15 cellular contexts compared by ENCODE assay signal in the genomic region with DNA sequence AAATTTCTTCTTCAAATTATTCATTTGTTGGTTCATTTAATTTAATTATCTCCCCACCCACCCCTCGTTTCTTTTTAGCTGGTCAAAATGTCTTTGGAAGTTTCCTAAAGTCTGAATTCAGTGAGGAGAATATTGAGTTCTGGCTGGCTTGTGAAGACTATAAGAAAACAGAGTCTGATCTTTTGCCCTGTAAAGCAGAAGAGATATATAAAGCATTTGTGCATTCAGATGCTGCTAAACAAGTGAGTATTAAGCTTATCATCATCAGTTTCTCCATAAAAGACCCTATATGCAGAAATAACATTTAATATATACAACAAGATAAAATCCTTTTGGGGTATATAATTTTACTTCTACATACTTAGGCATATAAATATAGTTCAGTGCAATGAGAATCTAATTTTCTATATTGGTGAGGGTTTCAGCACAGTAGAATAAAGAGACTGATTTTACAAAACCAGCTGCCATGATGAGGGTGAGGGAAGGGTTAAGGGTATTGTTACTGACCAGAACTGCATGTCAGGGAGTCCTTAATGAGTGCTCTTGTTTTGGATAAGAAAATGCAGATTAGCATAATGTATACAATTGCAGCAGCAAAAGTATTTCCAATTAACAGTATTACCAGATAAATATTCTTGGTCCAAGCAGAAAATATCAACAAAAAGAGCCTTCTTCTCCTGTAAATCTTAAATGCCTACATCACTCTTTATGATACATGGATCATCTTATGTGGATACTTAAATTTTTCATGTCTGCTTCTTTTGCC. TPM values are rescaled to one million over a fixed set of nuclear protein-coding genes. Genes with fewer than 3 reads are reported as not detected.
DNase-seq lines count a peak whose midpoint lies in the region; ATAC-seq, FAIRE-seq and TF ChIP-seq lines count a peak whose summit lies in the region.
"Had no signal": no experiment of that assay in that cellular context is flagged by ENCODE, and none has a peak within 500 bp of the region (broad histone marks: within the 10 kb centered on the region; RNA-seq: fewer than 3 reads in every experiment).

No MANE protein-coding gene starts in this region.

- H3K27me3 Mint-ChIP-seq in activated T-helper 2 cell treated with anti-CD3 and anti-CD28 coated beads, Interferon-gamma antibody, Interleukin-2, Interleukin-4, amounts not matched to agents 10 μg/mL and 5 μg/mL and 100 μg/mL, durations not matched to agents 14 hours and 24 hours and 36 hours (ENCODE audit: low read depth), result peaks cover 5% of the 10 kb centered on the region
- H3K27me3 Mint-ChIP-seq in naive B cell, result peaks cover 19 to 43% (median 23%) of the 10 kb centered on the region in 3 donors

- peaks cover 56% of the 10 kb centered on the region for H3K4me1 Mint-ChIP-seq in activated T-helper 2 cell treated with anti-CD3 and anti-CD28 coated beads, Interferon-gamma antibody, Interleukin-2, Interleukin-4, amounts not matched to agents 10 μg/mL and 5 μg/mL and 100 μg/mL, durations not matched to agents 14 hours and 24 hours and 36 hours (ENCODE audit: low read depth)
- peaks cover 7 to 12% (median 8%) of the 10 kb centered on the region in 3 donors for H3K4me1 Mint-ChIP-seq in naive B cell

- CTCF ChIA-PET in PC-9 (lab: Charles Lee), result interaction anchor here (1.1 kb wide), 1 partner anchor 101 kb away, joined by 3 read pairs; no protein-coding TSS in a partner anchor

- peaks cover 25% of the 10 kb centered on the region for H3K36me3 Mint-ChIP-seq in activated T-helper 2 cell treated with anti-CD3 and anti-CD28 coated beads, Interferon-gamma antibody, Interleukin-2, Interleukin-4, amounts not matched to agents 10 μg/mL and 5 μg/mL and 100 μg/mL, durations not matched to agents 14 hours and 24 hours and 36 hours (ENCODE audit: low read depth)
- peaks cover 0 to 6% of the 10 kb centered on the region in 2 donors for H3K36me3 Mint-ChIP-seq in naive B cell

- peak overlapping the region; percentile 27; the same call in 1 of the 2 replicates for H3K4me3 ChIP-seq in BLaER1
- peak overlapping the region; percentile 85 for H3K4me3 ChIP-seq in GM12865 (ENCODE audit: low read depth, low read length)
- peak overlapping the region in 1 of 2 donors; percentile 20 for H3K4me3 ChIP-seq in left lung
- H3K4me3 ChIP-seq in PC-9, result no peak overlapping the region

- H3K4me2 ChIP-seq in BLaER1, result no peak overlapping the region; the same call in 1 of the 2 replicates
- no peak overlapping the region for H3K4me2 ChIP-seq in PC-9

- no peaks in the 10 kb centered on the region for H3F3A ChIP-seq in PC-9 (ENCODE audit: insufficient read depth, low read depth)

- H3K27ac Mint-ChIP-seq in activated T-helper 2 cell treated with anti-CD3 and anti-CD28 coated beads, Interferon-gamma antibody, Interleukin-2, Interleukin-4, amounts not matched to agents 10 μg/mL and 5 μg/mL and 100 μg/mL, durations not matched to agents 14 hours and 24 hours and 36 hours, result no peak overlapping the region
- H3K27ac Mint-ChIP-seq in naive B cell, result peak overlapping the region; percentile 12 to 99 (median 19)

- H3K27me3 ChIP-seq in BLaER1, result no peaks in the 10 kb centered on the region
- H3K27me3 ChIP-seq in left lung, result no peaks in the 10 kb centered on the region
- H3K27me3 ChIP-seq in PC-9 (ENCODE audit: insufficient read depth, low read depth), result no peaks in the 10 kb centered on the region

- H3K4me1 ChIP-seq in BLaER1 (peaks cover 20% of the 10 kb centered on the region; the same call in 1 of the 2 replicates), left lung (peaks cover 3% of the 10 kb centered on the region in 2 donors), PC-9 (replicated peaks; ENCODE audit: insufficient read depth) (no peaks in the 10 kb centered on the region)

- no peaks in the 10 kb centered on the region for H3K79me2 ChIP-seq in PC-9 (ENCODE audit: low read depth)

- H3K27ac ChIP-seq in BLaER1 (no peak overlapping the region), left lung (no peak overlapping the region), PC-9 (no peak overlapping the region)
- H3K27ac ChIP-seq: C4-2B had no signal

- H2AFZ ChIP-seq in PC-9, result no peak overlapping the region

- H3K9me3 Mint-ChIP-seq in activated T-helper 2 cell treated with anti-CD3 and anti-CD28 coated beads, Interferon-gamma antibody, Interleukin-2, Interleukin-4, amounts not matched to agents 10 μg/mL and 5 μg/mL and 100 μg/mL, durations not matched to agents 14 hours and 24 hours and 36 hours, result no peaks in the 10 kb centered on the region
- H3K9me3 Mint-ChIP-seq in naive B cell, result no peaks in the 10 kb centered on the region

- no peaks in the 10 kb centered on the region for H3K9me3 ChIP-seq in BLaER1
- no peaks in the 10 kb centered on the region for H3K9me3 ChIP-seq in left lung
- H3K9me3 ChIP-seq in PC-9 (ENCODE audit: insufficient read depth, low read depth), result no peaks in the 10 kb centered on the region

- ATAC-seq in naive B cell (ENCODE audit: low read depth in 2 of 2) (no peak), left lung (no peak)

- POLR2A ChIA-PET in PC-9 (lab: Charles Lee; ENCODE audit: unreplicated experiment), result no interaction called here

- H3K9me2 ChIP-seq in PC-9 (ENCODE audit: insufficient read depth), result no peaks in the 10 kb centered on the region

- no peaks in the 10 kb centered on the region for H4K20me1 ChIP-seq in BLaER1
- no peaks in the 10 kb centered on the region for H4K20me1 ChIP-seq in PC-9 (ENCODE audit: insufficient read depth)

- H3K4me3 Mint-ChIP-seq in activated T-helper 2 cell treated with anti-CD3 and anti-CD28 coated beads, Interferon-gamma antibody, Interleukin-2, Interleukin-4, amounts not matched to agents 10 μg/mL and 5 μg/mL and 100 μg/mL, durations not matched to agents 14 hours and 24 hours and 36 hours (ENCODE audit: low read depth), result peak overlapping the region; percentile 75
- no peak overlapping the region for H3K4me3 Mint-ChIP-seq in naive B cell

- TF ChIP-seq POLR2A in H54 (IDR thresholded peaks at IDR 0.05; ENCODE audit: low read depth, low read length), result no peak

- no peak overlapping the region for H3K9ac ChIP-seq in BLaER1

- DNase-seq in GM12865 (ENCODE audit: low read depth) (no peak), naive B cell (no peak), left lung (no peak), PC-9 (no peak), NCI-H1417 treated with DMSO at 0.1 percent for 48 hours (lab: John Stamatoyannopoulos, UW) (no peak), H54 (ENCODE audit: insufficient read length, low spot score) (no peak)
- DNase-seq in activated T-helper 2 cell treated with anti-CD3 and anti-CD28 coated beads, Interferon-gamma antibody, Interleukin-2, Interleukin-4, amounts not matched to agents 10 μg/mL and 5 μg/mL and 100 μg/mL, durations not matched to agents 14 hours and 24 hours and 36 hours (ENCODE audit: low spot score), result no peak
- DNase-seq: activated gamma-delta T cell treated with Interleukin-2 at 50 U/mL for 16 hours, cerebellar nuclear complex, NCI-H446 treated with DMSO at 0.1 percent for 48 hours, Right ventricle myocardium superior had no signal

- TF ChIP-seq CTCF in GM12865 (IDR thresholded peaks at IDR 0.05; ENCODE audit: insufficient read depth, low read depth, low read length, missing control alignments), result no peak
- TF ChIP-seq CTCF in left lung (IDR thresholded peaks at IDR 0.05), result no peak
- no peak for TF ChIP-seq CTCF in PC-9 (conservative IDR thresholded peaks at IDR 0.05)

- BruUV-seq in PC-9 (replicated peaks; lab: Mats Ljungman, UMichigan), result no TSS peak

- H3K36me3 ChIP-seq in BLaER1 (no peaks in the 10 kb centered on the region), left lung (no peaks in the 10 kb centered on the region), PC-9 (ENCODE audit: low read depth) (no peaks in the 10 kb centered on the region)

- intact Hi-C loops in activated T-helper 2 cell treated with anti-CD3 and anti-CD28 coated beads, Interferon-gamma antibody, Interleukin-2, Interleukin-4, amounts not matched to agents 10 μg/mL and 5 μg/mL and 100 μg/mL, durations not matched to agents 14 hours and 24 hours and 36 hours (cut with micrococcal nuclease), result no loop called here
- intact Hi-C loops in left lung (cut with DNase I), result no loop called here
- intact Hi-C loops in PC-9 (cut with micrococcal nuclease; ENCODE audit: unreplicated experiment), result no loop called here

- FAIRE-seq in H54 (lab: Jason Lieb, UNC), result no peak

RNA-seq across cellular contexts. Expression of a gene that starts 2.8 kb away (rescaled TPM):
- 4.2 and 4.3 TPM in 2 replicates for total RNA-seq in activated T-helper 2 cell treated with anti-CD3 and anti-CD28 coated beads, Interferon-gamma antibody, Interleukin-2, Interleukin-4, amounts not matched to agents 10 μg/mL and 5 μg/mL and 100 μg/mL, durations not matched to agents 14 hours and 24 hours and 36 hours
- polyA plus RNA-seq in naive B cell (ENCODE audit: low read depth in 6 of 6), result 100 to 1,000 TPM in 4 of 6 donors, 10 to 100 TPM in 2; 55.5 to 355 (median 116) TPM
- total RNA-seq in left lung (10 to 100 TPM in 1 of 2 donors, 1 to 10 TPM in 1; 7.9 to 32.3 TPM), PC-9 (2021) (not detected in 2 replicates)
- polyA plus RNA-seq: neural cell had no signal

RNA-seq across cellular contexts. Expression of a gene that starts 57.6 kb away (rescaled TPM):
- not detected in 2 replicates for total RNA-seq in activated T-helper 2 cell treated with anti-CD3 and anti-CD28 coated beads, Interferon-gamma antibody, Interleukin-2, Interleukin-4, amounts not matched to agents 10 μg/mL and 5 μg/mL and 100 μg/mL, durations not matched to agents 14 hours and 24 hours and 36 hours
- under 1 TPM in 1 of 6 donors, not detected in 5; 0.07 TPM for polyA plus RNA-seq in naive B cell (ENCODE audit: low read depth in 6 of 6)
- total RNA-seq in left lung (1 to 10 TPM in 1 of 2 donors, under 1 TPM in 1; 0.81 to 1.4 TPM), PC-9 (2021) (not detected in 2 replicates)
- total RNA-seq: H4 had no signal
- polyA plus RNA-seq: neural cell had no signal
